In genomic region chr20:651713-652610, GRCh38 we compare ENCODE assay signal across 8 cellular contexts. TPM values are rescaled to one million over a fixed set of nuclear protein-coding genes. Genes with fewer than 3 reads are reported as not detected.
DNase-seq lines count a peak whose midpoint lies in the region; ATAC-seq and TF ChIP-seq lines count a peak whose summit lies in the region.

No MANE protein-coding gene starts in this region.

- peak overlapping the region; percentile 93 for H3K27ac ChIP-seq in cardiac muscle cell
- H3K27ac ChIP-seq in adrenal gland = peak overlapping the region; percentile 24 to 100 (median 94)
- peak overlapping the region; percentile 63 to 90 for H3K27ac ChIP-seq in testis

- peak overlapping the region; percentile 33 for H3K4me3 ChIP-seq in cardiac muscle cell
- peak overlapping the region in 2 of 4 donors; percentile 36 to 97 for H3K4me3 ChIP-seq in adrenal gland
- peak overlapping the region; percentile 67 to 69 for H3K4me3 ChIP-seq in testis

- peaks cover 13% of the 10 kb centered on the region for H3K4me1 ChIP-seq in cardiac muscle cell (ENCODE audit: low read depth)
- H3K4me1 ChIP-seq in adrenal gland (replicated peaks in 1 of 2) = peaks cover 12 to 24% of the 10 kb centered on the region in 2 donors
- peaks cover 14% of the 10 kb centered on the region for H3K4me1 ChIP-seq in testis

- ATAC-seq in left lobe of liver = peak; percentile 5
- no peak for ATAC-seq in GM18909 (IDR thresholded peaks at IDR 0.05; ENCODE audit: poor library complexity, unreplicated experiment)

- TF ChIP-seq CTCF in cardiac muscle cell (IDR thresholded peaks at IDR 0.05; ENCODE audit: low read depth, low read length) (no peak), adrenal gland (IDR thresholded peaks at IDR 0.05) (no peak), testis (IDR thresholded peaks at IDR 0.05) (no peak)

- intact Hi-C loops in cardiac septum (cut with DNase I) (loop anchor here (2.0 kb wide), 1 partner anchor 77 kb away; no protein-coding TSS in a partner anchor), adrenal gland (cut with DNase I) (no loop called here), testis (cut with DNase I; ENCODE audit: low total_unique reads) (no loop called here)

- DNase-seq in cardiac muscle cell (ENCODE audit: low read depth in 1 of 2, low spot score in 1 of 2) (peak in 1 of 2 donors; percentile 56), cardiac septum (ENCODE audit: low spot score) (no peak), adrenal gland (peak in 6 of 7 donors; percentile 29 to 61 (median 44)), left lobe of liver (ENCODE audit: low spot score) (no peak), testis (no peak), EL (no peak)
- DNase-seq in stimulated activated CD4-positive, alpha-beta T cell treated with anti-CD3 and anti-CD28 coated beads, Interleukin-4, amount 100 ng/mL, for 24 hours = no peak

- H3K9me3 ChIP-seq in cardiac muscle cell (ENCODE audit: low read depth) = no peaks in the 10 kb centered on the region
- H3K9me3 ChIP-seq in adrenal gland (replicated peaks in 1 of 3) = no peaks in the 10 kb centered on the region
- no peaks in the 10 kb centered on the region for H3K9me3 ChIP-seq in testis

- TF ChIP-seq POLR2A in adrenal gland (IDR thresholded peaks at IDR 0.05) (no peak), testis (IDR thresholded peaks at IDR 0.05) (no peak)

- H3K27me3 ChIP-seq in cardiac muscle cell (no peaks in the 10 kb centered on the region), adrenal gland (no peaks in the 10 kb centered on the region), testis (no peaks in the 10 kb centered on the region)

- H3K36me3 ChIP-seq in cardiac muscle cell (peaks cover 16% of the 10 kb centered on the region), adrenal gland (replicated peaks in 1 of 2) (peaks cover 0 to 36% of the 10 kb centered on the region in 2 donors), testis (ENCODE audit: low read depth, missing control alignments) (no peaks in the 10 kb centered on the region)

- WGBS in adrenal gland, 4 donors = 41 to 47% (median 42%) methylated on average over 15 to 20 of the region's 20 CpGs
- WGBS in testis, 2 donors = 49 to 54% methylated on average over 16 to 20 of the region's 20 CpGs

RNA-seq across cellular contexts. Expression of gene SRXN1, which starts 1.0 kb away (rescaled TPM):
- total RNA-seq in cardiac muscle cell = 19.4 and 21.6 TPM in 2 replicates
- polyA plus RNA-seq in cardiac muscle cell = 21.4 and 26.0 TPM in 2 replicates
- total RNA-seq in cardiac septum = 38.4 TPM
- 100 to 1,000 TPM in 1 of 8 donors, 10 to 100 TPM in 7; 42.3 to 171 (median 67.6) TPM for total RNA-seq in adrenal gland
- polyA plus RNA-seq in adrenal gland = 100 to 1,000 TPM in 1 of 3 donors, 10 to 100 TPM in 2; 19.1 to 160 (median 24.9) TPM
- 15.7 TPM for total RNA-seq in left lobe of liver
- total RNA-seq in testis = 10 to 100 TPM; 26.9 to 29.8 TPM
- 20.6 TPM for polyA plus RNA-seq in testis (ENCODE audit: insufficient read depth, low read depth, low replicate concordance)

RNA-seq across cellular contexts. Expression of gene SCRT2, which starts 23.6 kb away (rescaled TPM):
- total RNA-seq in cardiac muscle cell (not detected in 2 replicates), cardiac septum (not detected), adrenal gland (not detected), left lobe of liver (not detected), testis (under 1 TPM; 0.19 to 0.39 TPM)
- polyA plus RNA-seq in cardiac muscle cell (not detected in 2 replicates), adrenal gland (not detected), testis (ENCODE audit: insufficient read depth, low read depth, low replicate concordance) (0.13 TPM)

RNA-seq across cellular contexts. Expression of gene TCF15, which starts 41.9 kb away (rescaled TPM):
- total RNA-seq in cardiac muscle cell (0.11 and 0.86 TPM in 2 replicates), cardiac septum (4.8 TPM), adrenal gland (1 to 10 TPM in 4 of 8 donors, under 1 TPM in 4; 0.37 to 2.2 (median 0.96) TPM), left lobe of liver (not detected), testis (1 to 10 TPM; 2.7 to 3.7 TPM)
- polyA plus RNA-seq in cardiac muscle cell (2.4 and 3.0 TPM in 2 replicates), adrenal gland (1 to 10 TPM in 2 of 3 donors, under 1 TPM in 1; 0.31 to 3.0 (median 2.7) TPM), testis (ENCODE audit: insufficient read depth, low read depth, low replicate concordance) (2.0 TPM)

Comparison
In these comparisons a context has a peak if more than half of its experiments do, and no peak if none do; other contexts are left out.
1. DNase-seq: peak in adrenal gland (6 of 7); none in cardiac septum (single experiment), left lobe of liver (single experiment), testis (single experiment), EL (single experiment) and stimulated activated CD4-positive, alpha-beta T cell treated with anti-CD3 and anti-CD28 coated beads, Interleukin-4, amount 100 ng/mL, for 24 hours (single experiment).
2. Peak in every context shown above with its lines, with median percentiles within 50 percentile points of each other: H3K27ac ChIP-seq.